In genomic region chr3:39189648-39190269, GRCh38 we compare ENCODE assay signal across 8 cellular contexts. TPM values are rescaled to one million over a fixed set of nuclear protein-coding genes. Genes with fewer than 3 reads are reported as not detected.
DNase-seq lines count a peak whose midpoint lies in the region; ATAC-seq, FAIRE-seq and TF ChIP-seq lines count a peak whose summit lies in the region.

No MANE protein-coding gene starts in this region.

- H3K4me1 ChIP-seq in RWPE2 (ENCODE audit: insufficient read depth, poor library complexity, severe bottlenecking) (no peaks in the 10 kb centered on the region), prostate gland (replicated peaks) (no peaks in the 10 kb centered on the region)

- 35% methylated on average over 8 of the region's 8 CpGs for WGBS in prostate gland

- H3K36me3 Mint-ChIP-seq in activated naive CD4-positive, alpha-beta T cell treated with anti-CD3 and anti-CD28 coated beads, Interleukin-2, amount 50 U/mL, for 72 hours, result no peaks in the 10 kb centered on the region
- H3K36me3 Mint-ChIP-seq in glutamatergic neuron (ENCODE audit: unreplicated experiment), result no peaks in the 10 kb centered on the region

- DNase-seq in AG04449 (ENCODE audit: low read depth, low spot score), result no peak
- DNase-seq in GM12891 (ENCODE audit: insufficient read length, low spot score), result peak; percentile 71
- no peak for DNase-seq in RWPE2 (ENCODE audit: low spot score)
- peak; percentile 62 to 64 for DNase-seq in activated naive CD4-positive, alpha-beta T cell treated with anti-CD3 and anti-CD28 coated beads, Interleukin-2, amount 50 U/mL, for 72 hours (ENCODE audit: low spot score in 2 of 2)
- peak; percentile 63 for DNase-seq in glutamatergic neuron
- peak; percentile 76 for DNase-seq in prostate gland (ENCODE audit: low spot score)

- FAIRE-seq in GM12891 (lab: Jason Lieb, UNC), result peak; percentile 94

- no peaks in the 10 kb centered on the region for H3K36me3 ChIP-seq in RWPE2 (ENCODE audit: low read depth)
- H3K36me3 ChIP-seq in prostate gland, result no peaks in the 10 kb centered on the region

- no peaks in the 10 kb centered on the region for H3K27me3 ChIP-seq in RWPE2 (ENCODE audit: insufficient read depth, poor library complexity, severe bottlenecking)
- no peaks in the 10 kb centered on the region for H3K27me3 ChIP-seq in prostate gland (replicated peaks; ENCODE audit: insufficient read depth)

- TF ChIP-seq POLR2A in GM12891 (IDR thresholded peaks at IDR 0.05; ENCODE audit: low read depth, low read length) (no peak), prostate gland (IDR thresholded peaks at IDR 0.05) (no peak)

- intact Hi-C loops in prostate gland (cut with DNase I), result loop anchor here (2.0 to 10.0 kb wide), 3 partner anchors 82 to 195 kb away; partner anchors contain the start of genes GORASP1, SLC25A38 and TTC21A

- POLR2A ChIA-PET in AG04449 (lab: Yijun Ruan, JAX), result no interaction called here

- H3K9me3 ChIP-seq in RWPE2 (ENCODE audit: severe bottlenecking) (no peaks in the 10 kb centered on the region), prostate gland (no peaks in the 10 kb centered on the region)

- peak; percentile 77 for ATAC-seq in RWPE2 (ENCODE audit: low read depth)
- ATAC-seq in activated naive CD4-positive, alpha-beta T cell treated with anti-CD3 and anti-CD28 coated beads, Interleukin-2, amount 50 U/mL, for 72 hours, result peak; percentile 33 to 68
- ATAC-seq in GM18870 (IDR thresholded peaks at IDR 0.05; ENCODE audit: unreplicated experiment), result no peak

- peaks cover 8% of the 10 kb centered on the region for H3K4me1 Mint-ChIP-seq in glutamatergic neuron (ENCODE audit: low read depth, unreplicated experiment)

- peak; percentile 82 for TF ChIP-seq RAD21 in Ishikawa (IDR thresholded peaks at IDR 0.05; ENCODE audit: low read depth)

- H3K4me3 Mint-ChIP-seq in glutamatergic neuron (ENCODE audit: unreplicated experiment), result no peak overlapping the region

- CTCF ChIA-PET in AG04449 (lab: Yijun Ruan, JAX), result interaction anchor here (0.6 to 18.2 kb wide), 42 partner anchors 8 to 110 kb away, joined by 3 to 574 read pairs (median 5); no protein-coding TSS in a partner anchor

- H3K27me3 Mint-ChIP-seq in glutamatergic neuron (ENCODE audit: unreplicated experiment), result peaks cover 8% of the 10 kb centered on the region

- peak overlapping the region in 1 of 2 donors; percentile 46 for H3K27ac Mint-ChIP-seq in activated naive CD4-positive, alpha-beta T cell treated with anti-CD3 and anti-CD28 coated beads, Interleukin-2, amount 50 U/mL, for 72 hours
- H3K27ac Mint-ChIP-seq in glutamatergic neuron (ENCODE audit: unreplicated experiment), result no peak overlapping the region

- TF ChIP-seq EP300 in Ishikawa (IDR thresholded peaks at IDR 0.05; ENCODE audit: borderline replicate concordance), result no peak

- H3K4me3 ChIP-seq in AG04449 (ENCODE audit: low read depth, low read length), result no peak overlapping the region
- no peak overlapping the region for H3K4me3 ChIP-seq in RWPE2 (ENCODE audit: severe bottlenecking)
- H3K4me3 ChIP-seq in prostate gland, result no peak overlapping the region

- TF ChIP-seq CTCF in AG04449 (IDR thresholded peaks at IDR 0.05; ENCODE audit: insufficient read depth, low read length, missing control alignments), result peak; percentile 82
- peak; percentile 87 for TF ChIP-seq CTCF in RWPE2 (IDR thresholded peaks at IDR 0.05; ENCODE audit: poor library complexity, severe bottlenecking)
- TF ChIP-seq CTCF in glutamatergic neuron (IDR thresholded peaks at IDR 0.05; ENCODE audit: partially characterized antibody, unreplicated experiment), result peak; percentile 80
- peak; percentile 69 to 86 (median 78) for TF ChIP-seq CTCF in prostate gland (IDR thresholded peaks at IDR 0.05)

- H3K27ac ChIP-seq in RWPE2 (ENCODE audit: poor library complexity, severe bottlenecking) (no peak overlapping the region), prostate gland (no peak overlapping the region)

- H3K9me3 Mint-ChIP-seq in activated naive CD4-positive, alpha-beta T cell treated with anti-CD3 and anti-CD28 coated beads, Interleukin-2, amount 50 U/mL, for 72 hours, result no peaks in the 10 kb centered on the region
- H3K9me3 Mint-ChIP-seq in glutamatergic neuron (ENCODE audit: unreplicated experiment), result peaks cover 12% of the 10 kb centered on the region

TF ChIP-seq in GM12891, 5 proteins besides CTCF, POLR2A, EP300 and RAD21:
- TF ChIP-seq SPI1 (IDR thresholded peaks at IDR 0.05; ENCODE audit: low read depth, low read length), result no peak
- TF ChIP-seq PAX5 (IDR thresholded peaks at IDR 0.05; ENCODE audit: insufficient read depth, low read length, severe bottlenecking), result no peak
- TF ChIP-seq POU2F2 (IDR thresholded peaks at IDR 0.05; ENCODE audit: low read depth, low read length), result no peak
- TF ChIP-seq POLR2AphosphoS5 (IDR thresholded peaks at IDR 0.05; ENCODE audit: low read depth, low read length), result no peak
- TF ChIP-seq TAF1 (IDR thresholded peaks at IDR 0.05; ENCODE audit: low read depth, low read length), result no peak

TF ChIP-seq in Ishikawa, 13 proteins besides CTCF, POLR2A, EP300 and RAD21:
- TF ChIP-seq YY1 (IDR thresholded peaks at IDR 0.05; ENCODE audit: low read depth) (no peak), NFIC (IDR thresholded peaks at IDR 0.05) (peak; percentile 69), TAF1 (IDR thresholded peaks at IDR 0.05; ENCODE audit: low read depth) (no peak)

RNA-seq across cellular contexts. Expression of gene XIRP1, which starts 2.6 kb away (rescaled TPM):
- polyA plus RNA-seq in GM12891 (2012; ENCODE audit: low read depth, missing spikeins), result 0.14 TPM
- 1 to 10 TPM in 1 of 2 donors, under 1 TPM in 1; 0.14 to 4.1 TPM for total RNA-seq in activated naive CD4-positive, alpha-beta T cell treated with anti-CD3 and anti-CD28 coated beads, Interleukin-2, amount 50 U/mL, for 72 hours
- total RNA-seq in glutamatergic neuron (ENCODE audit: unreplicated experiment), result 0.34 TPM
- 1 to 10 TPM in 1 of 2 donors, under 1 TPM in 1; 0.40 to 2.2 TPM for total RNA-seq in prostate gland

RNA-seq across cellular contexts. Expression of gene CSRNP1, which starts 36.4 kb away (rescaled TPM):
- 20.2 TPM for polyA plus RNA-seq in GM12891 (2012; ENCODE audit: low read depth, missing spikeins)
- 10 to 100 TPM; 72.9 to 87.1 TPM for total RNA-seq in activated naive CD4-positive, alpha-beta T cell treated with anti-CD3 and anti-CD28 coated beads, Interleukin-2, amount 50 U/mL, for 72 hours
- total RNA-seq in glutamatergic neuron (ENCODE audit: unreplicated experiment) (11.1 TPM), prostate gland (10 to 100 TPM; 38.4 to 45.9 TPM)

Comparison
In these comparisons a context has a peak if more than half of its experiments do, and no peak if none do; other contexts are left out.
1. DNase-seq: peak in GM12891 (single experiment), activated naive CD4-positive, alpha-beta T cell treated with anti-CD3 and anti-CD28 coated beads, Interleukin-2, amount 50 U/mL, for 72 hours (2 of 2), glutamatergic neuron (single experiment) and prostate gland (single experiment); none in AG04449 (single experiment) and RWPE2 (single experiment).
2. Peak in every context shown above with its lines, with median percentiles within 50 percentile points of each other: CTCF ChIP-seq.